In genomic region chr16:24382929-24383328, GRCh38 we compare ENCODE assay signal across 21 cellular contexts.
"Had no signal": no experiment of that assay in that cellular context is flagged by ENCODE, and none has a peak within 500 bp of the region (broad histone marks: within the 10 kb centered on the region; RNA-seq: fewer than 3 reads in every experiment).

No MANE protein-coding gene starts in this region.

- H3K27me3 Mint-ChIP-seq: activated CD4-positive, alpha-beta T cell treated with anti-CD3 and anti-CD28 coated beads, Interleukin-2, amount 10 ng/mL, durations not matched to agents 24 days and 14 days; activated naive CD4-positive, alpha-beta T cell treated with anti-CD3 and anti-CD28 coated beads, Interleukin-2, amount 10 ng/mL, durations not matched to agents 7 days and 5 days had no signal

- H3K4me1 ChIP-seq: lower lobe of right lung, tibial artery had no signal

- H3K4me3 ChIP-seq: lower lobe of right lung, ovary, tibial artery had no signal

- H3K36me3 Mint-ChIP-seq: activated CD8-positive, alpha-beta memory T cell treated with anti-CD3 and anti-CD28 coated beads, Interleukin-2, amount 10 ng/mL, durations not matched to agents 7 days and 5 days; activated naive CD4-positive, alpha-beta T cell treated with anti-CD3 and anti-CD28 coated beads, Interleukin-2, amount 10 ng/mL, durations not matched to agents 7 days and 5 days; stimulated activated effector memory CD8-positive, alpha-beta T cell treated with anti-CD3 and anti-CD28 coated beads, Interleukin-12 subunit alpha, Interleukin-12 subunit beta, amount 100 ng/mL, for 72 hours had no signal

- H3K27ac ChIP-seq: lower lobe of right lung, neutrophil, ovary, tibial artery had no signal

- H3K27ac Mint-ChIP-seq: activated CD4-positive, alpha-beta T cell treated with anti-CD3 and anti-CD28 coated beads, Interleukin-2, amount 10 ng/mL, durations not matched to agents 24 days and 14 days; activated CD8-positive, alpha-beta memory T cell treated with anti-CD3 and anti-CD28 coated beads, Interleukin-2, amount 10 ng/mL, durations not matched to agents 7 days and 5 days; activated CD8-positive, alpha-beta T cell treated with anti-CD3 and anti-CD28 coated beads for 36 hours; activated naive CD4-positive, alpha-beta T cell treated with anti-CD3 and anti-CD28 coated beads, Interleukin-2, amount 10 ng/mL, durations not matched to agents 7 days and 5 days; naive thymus-derived CD4-positive, alpha-beta T cell; stimulated activated effector memory CD8-positive, alpha-beta T cell treated with anti-CD3 and anti-CD28 coated beads, Interleukin-12 subunit alpha, Interleukin-12 subunit beta, amount 100 ng/mL, for 72 hours; stimulated activated naive CD8-positive, alpha-beta T cell treated with anti-CD3 and anti-CD28 coated beads, Interleukin-15, amount 100 ng/mL, for 72 hours had no signal

- H3K4me3 Mint-ChIP-seq: activated CD4-positive, alpha-beta T cell treated with anti-CD3 and anti-CD28 coated beads, Interleukin-2, amount 10 ng/mL, durations not matched to agents 24 days and 14 days; activated CD8-positive, alpha-beta memory T cell treated with anti-CD3 and anti-CD28 coated beads, Interleukin-2, amount 10 ng/mL, durations not matched to agents 7 days and 5 days; activated CD8-positive, alpha-beta T cell treated with anti-CD3 and anti-CD28 coated beads for 36 hours; activated naive CD4-positive, alpha-beta T cell treated with anti-CD3 and anti-CD28 coated beads, Interleukin-2, amount 10 ng/mL, durations not matched to agents 7 days and 5 days; naive thymus-derived CD4-positive, alpha-beta T cell; stimulated activated effector memory CD8-positive, alpha-beta T cell treated with anti-CD3 and anti-CD28 coated beads, Interleukin-12 subunit alpha, Interleukin-12 subunit beta, amount 100 ng/mL, for 72 hours; stimulated activated naive CD8-positive, alpha-beta T cell treated with anti-CD3 and anti-CD28 coated beads, Interleukin-15, amount 100 ng/mL, for 72 hours had no signal

- H3K9me3 ChIP-seq: neutrophil, ovary had no signal

- DNase-seq: activated CD4-positive, alpha-beta T cell treated with anti-CD3 and anti-CD28 coated beads, Interleukin-2, amount 10 ng/mL, durations not matched to agents 24 days and 14 days; activated CD8-positive, alpha-beta memory T cell treated with anti-CD3 and anti-CD28 coated beads, Interleukin-2, amount 10 ng/mL, durations not matched to agents 7 days and 5 days; activated CD8-positive, alpha-beta T cell treated with anti-CD3 and anti-CD28 coated beads for 36 hours; activated effector memory CD4-positive, alpha-beta T cell treated with anti-CD3 and anti-CD28 coated beads, Interleukin-2, amount 50 U/mL, for 16 hours; activated naive CD4-positive, alpha-beta T cell treated with anti-CD3 and anti-CD28 coated beads, Interleukin-2, amount 10 ng/mL, durations not matched to agents 7 days and 5 days; activated T-cell treated with anti-CD3 and anti-CD28 coated beads for 4 hours; amygdala; cerebellar nuclear complex; foreskin fibroblast; kidney; lower lobe of right lung; naive thymus-derived CD4-positive, alpha-beta T cell; ovary; small intestine; stimulated activated CD4-positive, alpha-beta T cell treated with anti-CD3 and anti-CD28 coated beads, Interleukin-2, amount 100 ng/mL, for 24 hours; stimulated activated naive CD8-positive, alpha-beta T cell treated with anti-CD3 and anti-CD28 coated beads, Interleukin-15, amount 100 ng/mL, for 72 hours; tibial artery had no signal

- H3K27me3 ChIP-seq: neutrophil, ovary, tibial artery had no signal

- ATAC-seq: activated CD4-positive, CD25-positive, alpha-beta regulatory T cell treated with anti-CD3 and anti-CD28 coated beads, Interleukin-2, amount 50 U/mL, for 24 hours; activated CD8-positive, alpha-beta memory T cell treated with anti-CD3 and anti-CD28 coated beads, Interleukin-2, amount 10 ng/mL, durations not matched to agents 7 days and 5 days; activated CD8-positive, alpha-beta T cell treated with anti-CD3 and anti-CD28 coated beads for 36 hours; lower lobe of right lung; naive thymus-derived CD4-positive, alpha-beta T cell; sciatic nerve; stimulated activated effector memory CD8-positive, alpha-beta T cell treated with anti-CD3 and anti-CD28 coated beads, Interleukin-12 subunit alpha, Interleukin-12 subunit beta, amount 100 ng/mL, for 72 hours; stimulated activated naive CD8-positive, alpha-beta T cell treated with anti-CD3 and anti-CD28 coated beads, Interleukin-15, amount 100 ng/mL, for 72 hours had no signal

- H3K4me1 Mint-ChIP-seq: activated CD4-positive, alpha-beta T cell treated with anti-CD3 and anti-CD28 coated beads, Interleukin-2, amount 10 ng/mL, durations not matched to agents 24 days and 14 days; activated CD8-positive, alpha-beta memory T cell treated with anti-CD3 and anti-CD28 coated beads, Interleukin-2, amount 10 ng/mL, durations not matched to agents 7 days and 5 days; activated naive CD4-positive, alpha-beta T cell treated with anti-CD3 and anti-CD28 coated beads, Interleukin-2, amount 10 ng/mL, durations not matched to agents 7 days and 5 days; naive thymus-derived CD4-positive, alpha-beta T cell; stimulated activated effector memory CD8-positive, alpha-beta T cell treated with anti-CD3 and anti-CD28 coated beads, Interleukin-12 subunit alpha, Interleukin-12 subunit beta, amount 100 ng/mL, for 72 hours; stimulated activated naive CD8-positive, alpha-beta T cell treated with anti-CD3 and anti-CD28 coated beads, Interleukin-15, amount 100 ng/mL, for 72 hours had no signal

- H3K36me3 ChIP-seq: lower lobe of right lung, neutrophil, ovary, tibial artery had no signal
